16 cellular contexts compared by ENCODE assay signal in genomic region chr22:31321421-31321820, GRCh38.
"Had no signal": no experiment of that assay in that cellular context is flagged by ENCODE, and none has a peak within 500 bp of the region (broad histone marks: within the 10 kb centered on the region; RNA-seq: fewer than 3 reads in every experiment).

No MANE protein-coding gene starts in this region.

- H3K4me3 ChIP-seq: heart right ventricle, right atrium auricular region had no signal

- H3K4me3 Mint-ChIP-seq: activated naive CD8-positive, alpha-beta T cell treated with anti-CD3 and anti-CD28 coated beads, Interleukin-2, amount 10 ng/mL, durations not matched to agents 7 days and 5 days; dendritic cell treated with granulocyte-macrophage colony-stimulating factor and Interleukin-4, amounts not matched to agents 40 ng/mL and 50 ng/mL, for 4 days; effector memory CD8-positive, alpha-beta T cell; naive B cell had no signal

- H3K4me1 ChIP-seq: heart right ventricle, right atrium auricular region had no signal

- H3K27ac ChIP-seq: brain microvascular endothelial cell, heart right ventricle, right atrium auricular region had no signal

- H3K4me1 Mint-ChIP-seq: activated naive CD8-positive, alpha-beta T cell treated with anti-CD3 and anti-CD28 coated beads, Interleukin-2, amount 10 ng/mL, durations not matched to agents 7 days and 5 days had no signal

- H3K9me3 ChIP-seq: heart right ventricle, right atrium auricular region had no signal

- DNase-seq: activated CD4-positive, alpha-beta T cell treated with anti-CD3 and anti-CD28 coated beads for 1 hour; activated CD4-positive, alpha-beta T cell treated with anti-CD3 and anti-CD28 coated beads, Interleukin-2, amount 50 U/mL, for 4 hours; activated naive CD8-positive, alpha-beta T cell treated with anti-CD3 and anti-CD28 coated beads, Interleukin-2, amount 10 ng/mL, durations not matched to agents 7 days and 5 days; brain microvascular endothelial cell; effector memory CD8-positive, alpha-beta T cell; heart right ventricle; left colon; naive B cell; small intestine; stimulated activated CD4-positive, alpha-beta T cell treated with anti-CD3 and anti-CD28 coated beads, Interleukin-4, amount 100 ng/mL, for 24 hours; stimulated activated naive CD4-positive, alpha-beta T cell; T-helper 1 cell; trophoblast cell had no signal

- H3K27me3 ChIP-seq: brain microvascular endothelial cell, heart right ventricle, right atrium auricular region had no signal

- H3K27me3 Mint-ChIP-seq: activated naive CD8-positive, alpha-beta T cell treated with anti-CD3 and anti-CD28 coated beads, Interleukin-2, amount 10 ng/mL, durations not matched to agents 7 days and 5 days; dendritic cell treated with granulocyte-macrophage colony-stimulating factor and Interleukin-4, amounts not matched to agents 40 ng/mL and 50 ng/mL, for 4 days; effector memory CD8-positive, alpha-beta T cell; naive B cell had no signal

- H3K27ac Mint-ChIP-seq: activated naive CD8-positive, alpha-beta T cell treated with anti-CD3 and anti-CD28 coated beads, Interleukin-2, amount 10 ng/mL, durations not matched to agents 7 days and 5 days; activated T-helper 2 cell treated with anti-CD3 and anti-CD28 coated beads, Interferon-gamma antibody, Interleukin-2, Interleukin-4, amounts not matched to agents 10 μg/mL and 5 μg/mL and 100 μg/mL, durations not matched to agents 14 hours and 24 hours and 36 hours; dendritic cell treated with granulocyte-macrophage colony-stimulating factor and Interleukin-4, amounts not matched to agents 40 ng/mL and 50 ng/mL, for 4 days had no signal

- H3K9me3 Mint-ChIP-seq: activated naive CD8-positive, alpha-beta T cell treated with anti-CD3 and anti-CD28 coated beads, Interleukin-2, amount 10 ng/mL, durations not matched to agents 7 days and 5 days; activated T-helper 2 cell treated with anti-CD3 and anti-CD28 coated beads, Interferon-gamma antibody, Interleukin-2, Interleukin-4, amounts not matched to agents 10 μg/mL and 5 μg/mL and 100 μg/mL, durations not matched to agents 14 hours and 24 hours and 36 hours; dendritic cell treated with granulocyte-macrophage colony-stimulating factor and Interleukin-4, amounts not matched to agents 40 ng/mL and 50 ng/mL, for 4 days; effector memory CD8-positive, alpha-beta T cell; naive B cell had no signal
